Comparison of ENCODE assay signal across 1 cellular context in genomic region chr10:22824520-22824919, GRCh38.
TF ChIP-seq lines count a peak whose summit lies in the region.

No MANE protein-coding gene starts in this region.

TF ChIP-seq in K562, 482 proteins besides CTCF, POLR2A, EP300 and RAD21:
- TF ChIP-seq ZNF384 (IDR thresholded peaks at IDR 0.05; ENCODE audit: low read depth, low read length) = no peak
- TF ChIP-seq HIVEP1 (CRISPR knock-in tag; IDR thresholded peaks at IDR 0.05) = no peak
- no peak for TF ChIP-seq PHTF2 (CRISPR knock-in tag; IDR thresholded peaks at IDR 0.05)
- no peak for TF ChIP-seq CREBBP (IDR thresholded peaks at IDR 0.05; ENCODE audit: low read depth, low read length)
- TF ChIP-seq ZNF133 (CRISPR knock-in tag; IDR thresholded peaks at IDR 0.05) = no peak
- TF ChIP-seq BDP1 (IDR thresholded peaks at IDR 0.05; ENCODE audit: insufficient read depth, insufficient read length) = no peak
- no peak for TF ChIP-seq CHD4 (IDR thresholded peaks at IDR 0.05; ENCODE audit: insufficient read depth, insufficient replicate concordance, low read depth, low read length, poor library complexity, severe bottlenecking)
- no peak for TF ChIP-seq HNRNPH1 (optimal IDR thresholded peaks at IDR 0.05; ENCODE audit: low read depth, low read length)
- no peak for TF ChIP-seq ZNF263 (CRISPR knock-in tag; IDR thresholded peaks at IDR 0.05; ENCODE audit: borderline replicate concordance)
- TF ChIP-seq RREB1 (CRISPR knock-in tag; IDR thresholded peaks at IDR 0.05) = no peak
- no peak for TF ChIP-seq MYBL2 (IDR thresholded peaks at IDR 0.05; ENCODE audit: low read depth)
- no peak for TF ChIP-seq MYBL2 (CRISPR knock-in tag; IDR thresholded peaks at IDR 0.05; ENCODE audit: borderline replicate concordance)
- no peak for TF ChIP-seq KLF1 (tag; IDR thresholded peaks at IDR 0.05)
